ENCODE assay signal across 18 cellular contexts in the genomic region with DNA sequence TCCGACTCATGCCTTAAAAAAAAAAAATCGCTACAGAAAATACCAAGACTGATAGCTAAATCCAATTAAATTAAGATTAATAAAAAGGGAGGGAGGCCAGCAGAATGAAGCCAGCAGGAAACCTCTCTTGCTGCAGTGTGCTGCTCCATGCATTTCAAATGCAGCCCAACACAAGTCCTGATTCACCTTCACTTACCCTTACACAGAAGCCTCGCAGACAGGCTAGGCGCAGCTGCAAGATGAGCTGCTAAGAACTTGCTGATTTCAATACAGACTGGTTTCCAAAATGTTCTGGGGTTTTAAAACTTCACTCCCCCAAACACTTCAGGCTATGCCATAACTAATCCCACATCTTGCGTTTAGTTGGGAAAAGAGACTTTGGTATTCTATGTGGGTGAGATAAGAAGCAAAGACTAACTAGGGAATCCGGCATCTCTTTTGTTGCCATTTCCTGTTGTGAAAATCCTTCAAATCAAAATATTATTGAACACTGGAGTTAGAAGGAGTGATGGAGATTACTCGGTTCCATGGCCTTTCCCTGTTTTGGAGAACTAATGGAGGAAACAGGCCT.
DNase-seq lines count a peak whose midpoint lies in the region; ATAC-seq and TF ChIP-seq lines count a peak whose summit lies in the region.
"Had no signal": no experiment of that assay in that cellular context is flagged by ENCODE, and none has a peak within 500 bp of the region (broad histone marks: within the 10 kb centered on the region; RNA-seq: fewer than 3 reads in every experiment).

No MANE protein-coding gene starts in this region.

- DNase-seq in NCI-H526 treated with DMSO at 0.1 percent for 48 hours (lab: John Stamatoyannopoulos, UW), result peak; percentile 37
- DNase-seq in body of pancreas, result no peak
- DNase-seq in substantia nigra (lab: John Stamatoyannopoulos, UW), result no peak
- no peak for DNase-seq in NCI-H2171 treated with DMSO at 0.1 percent for 48 hours (lab: John Stamatoyannopoulos, UW)
- DNase-seq in natural killer cell treated with Interleukin-12 subunit alpha and Interleukin-12 subunit beta and Interleukin-15 and Interleukin-18, amount 100 ng/mL, for 72 hours (ENCODE audit: low spot score), result no peak
- DNase-seq: activated CD4-positive, alpha-beta memory T cell treated with anti-CD3 and anti-CD28 coated beads for 36 hours; activated naive CD4-positive, alpha-beta T cell treated with anti-CD3 and anti-CD28 coated beads for 36 hours; activated T-cell treated with anti-CD3 and anti-CD28 coated beads for 4 hours; NCI-H1092; right cardiac atrium; stimulated activated CD4-positive, alpha-beta T cell treated with anti-CD3 and anti-CD28 coated beads, Interleukin-15, amount 100 ng/mL, for 24 hours; tibial artery had no signal

- TF ChIP-seq POLR2A in body of pancreas (IDR thresholded peaks at IDR 0.05), result no peak

- no peak overlapping the region for H3K27ac Mint-ChIP-seq in natural killer cell treated with Interleukin-12 subunit alpha and Interleukin-12 subunit beta and Interleukin-15 and Interleukin-18, amount 100 ng/mL, for 72 hours
- H3K27ac Mint-ChIP-seq: activated CD4-positive, alpha-beta memory T cell treated with anti-CD3 and anti-CD28 coated beads for 36 hours; activated naive CD4-positive, alpha-beta T cell treated with anti-CD3 and anti-CD28 coated beads for 36 hours; T-helper 1 cell treated with Interleukin-12 subunit alpha and Interleukin-12 subunit beta and Interleukin-4 antibody, amounts not matched to agents 30 μg/mL and 1 μg/mL, for 36 hours had no signal

- ATAC-seq in body of pancreas (no peak), GM18909 (IDR thresholded peaks at IDR 0.05; ENCODE audit: poor library complexity, unreplicated experiment) (no peak), GM21526 (IDR thresholded peaks at IDR 0.05; ENCODE audit: low FRiP score, unreplicated experiment) (no peak)
- no peak for ATAC-seq in natural killer cell treated with Interleukin-12 subunit alpha and Interleukin-12 subunit beta and Interleukin-15 and Interleukin-18, amount 100 ng/mL, for 72 hours
- ATAC-seq: right cardiac atrium had no signal

- H3K4me1 Mint-ChIP-seq in natural killer cell treated with Interleukin-12 subunit alpha and Interleukin-12 subunit beta and Interleukin-15 and Interleukin-18, amount 100 ng/mL, for 72 hours (ENCODE audit: low read depth in 2 of 2), result peaks cover 0 to 4% of the 10 kb centered on the region in 2 donors

- H3K9me3 Mint-ChIP-seq in natural killer cell treated with Interleukin-12 subunit alpha and Interleukin-12 subunit beta and Interleukin-15 and Interleukin-18, amount 100 ng/mL, for 72 hours, result no peaks in the 10 kb centered on the region
- H3K9me3 Mint-ChIP-seq: activated CD4-positive, alpha-beta memory T cell treated with anti-CD3 and anti-CD28 coated beads for 36 hours; activated naive CD4-positive, alpha-beta T cell treated with anti-CD3 and anti-CD28 coated beads for 36 hours; T-helper 1 cell treated with Interleukin-12 subunit alpha and Interleukin-12 subunit beta and Interleukin-4 antibody, amounts not matched to agents 30 μg/mL and 1 μg/mL, for 36 hours had no signal

- H3K4me1 ChIP-seq in body of pancreas, result peaks cover 100% of the 10 kb centered on the region

- no peak overlapping the region for H3K4me3 Mint-ChIP-seq in natural killer cell treated with Interleukin-12 subunit alpha and Interleukin-12 subunit beta and Interleukin-15 and Interleukin-18, amount 100 ng/mL, for 72 hours
- H3K4me3 Mint-ChIP-seq: activated CD4-positive, alpha-beta memory T cell treated with anti-CD3 and anti-CD28 coated beads for 36 hours; activated naive CD4-positive, alpha-beta T cell treated with anti-CD3 and anti-CD28 coated beads for 36 hours; T-helper 1 cell treated with Interleukin-12 subunit alpha and Interleukin-12 subunit beta and Interleukin-4 antibody, amounts not matched to agents 30 μg/mL and 1 μg/mL, for 36 hours had no signal

- H3K27me3 ChIP-seq in body of pancreas (no peaks in the 10 kb centered on the region), layer of hippocampus (ENCODE audit: control insufficient read depth, insufficient read depth, low read length) (no peaks in the 10 kb centered on the region)
- H3K27me3 ChIP-seq: ascending aorta, tibial artery had no signal

- H3K4me3 ChIP-seq in body of pancreas, result no peak overlapping the region
- H3K4me3 ChIP-seq: ascending aorta, coronary artery, tibial artery had no signal

- 63 to 65% methylated on average over 7 of the region's 7 CpGs for WGBS in body of pancreas, 2 donors

- intact Hi-C loops in body of pancreas (cut with DNase I), result loop anchor here (10.0 kb wide), 1 partner anchor 140 kb away; no protein-coding TSS in a partner anchor

- H3K27ac ChIP-seq in body of pancreas (peak overlapping the region; percentile 70 to 86 (median 79)), layer of hippocampus (ENCODE audit: low read depth, low read length) (peak overlapping the region; percentile 85), substantia nigra (ENCODE audit: low read depth, low read length, poor library complexity, severe bottlenecking) (peak overlapping the region; percentile 95)

- H3K36me3 ChIP-seq in body of pancreas (replicated peaks in 1 of 2; ENCODE audit: insufficient read depth in 1 of 2, low read depth in 2 of 2), result no peaks in the 10 kb centered on the region
- H3K36me3 ChIP-seq: ascending aorta, tibial artery had no signal

- H3K36me3 Mint-ChIP-seq in natural killer cell treated with Interleukin-12 subunit alpha and Interleukin-12 subunit beta and Interleukin-15 and Interleukin-18, amount 100 ng/mL, for 72 hours, result no peaks in the 10 kb centered on the region
- H3K36me3 Mint-ChIP-seq: activated CD4-positive, alpha-beta memory T cell treated with anti-CD3 and anti-CD28 coated beads for 36 hours had no signal

- H3K9me3 ChIP-seq in body of pancreas, result no peaks in the 10 kb centered on the region
- H3K9me3 ChIP-seq: ascending aorta, tibial artery had no signal

- TF ChIP-seq CTCF in body of pancreas (IDR thresholded peaks at IDR 0.05), result no peak

- peaks cover 0 to 3% of the 10 kb centered on the region in 2 donors for H3K27me3 Mint-ChIP-seq in natural killer cell treated with Interleukin-12 subunit alpha and Interleukin-12 subunit beta and Interleukin-15 and Interleukin-18, amount 100 ng/mL, for 72 hours
- H3K27me3 Mint-ChIP-seq: activated CD4-positive, alpha-beta memory T cell treated with anti-CD3 and anti-CD28 coated beads for 36 hours had no signal
